1 cellular context compared by ENCODE assay signal in the genomic region with DNA sequence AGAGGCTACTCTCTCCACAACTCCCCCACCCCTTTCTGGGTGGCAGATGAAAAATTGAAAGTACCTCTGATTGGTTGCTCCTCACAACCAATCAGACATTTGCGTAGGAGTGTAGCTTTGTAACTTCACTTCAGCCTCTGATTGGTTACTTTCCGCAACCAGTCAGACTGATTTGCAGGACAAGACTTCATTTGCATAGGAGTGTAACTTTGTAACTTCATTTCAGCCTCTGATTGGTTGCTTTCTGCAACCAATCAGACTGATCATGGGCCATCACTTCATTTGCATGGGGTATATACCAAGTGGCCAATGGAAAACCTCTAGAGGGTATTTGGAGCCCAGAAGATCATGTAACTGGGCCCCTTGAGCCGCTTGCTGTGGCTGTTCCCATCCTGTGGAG.
TF ChIP-seq lines count a peak whose summit lies in the region.

No MANE protein-coding gene starts in this region.

TF ChIP-seq in H1, 55 proteins besides CTCF, POLR2A, EP300 and RAD21:
- TF ChIP-seq SP1 (IDR thresholded peaks at IDR 0.05; ENCODE audit: low read depth, low read length) (peak; percentile 78), CEBPB (IDR thresholded peaks at IDR 0.05; ENCODE audit: low read depth, low read length) (no peak), JUN (IDR thresholded peaks at IDR 0.05; ENCODE audit: low read depth, low read length) (no peak), TAF7 (optimal IDR thresholded peaks at IDR 0.05; ENCODE audit: borderline replicate concordance, low read depth, low read length) (no peak), SRF (IDR thresholded peaks at IDR 0.05; ENCODE audit: low read depth, low read length) (no peak), PHF8 (conservative IDR thresholded peaks at IDR 0.05; ENCODE audit: low read depth, low read length) (no peak)
